Comparison of ENCODE assay signal across 1 cellular context in the genomic region with DNA sequence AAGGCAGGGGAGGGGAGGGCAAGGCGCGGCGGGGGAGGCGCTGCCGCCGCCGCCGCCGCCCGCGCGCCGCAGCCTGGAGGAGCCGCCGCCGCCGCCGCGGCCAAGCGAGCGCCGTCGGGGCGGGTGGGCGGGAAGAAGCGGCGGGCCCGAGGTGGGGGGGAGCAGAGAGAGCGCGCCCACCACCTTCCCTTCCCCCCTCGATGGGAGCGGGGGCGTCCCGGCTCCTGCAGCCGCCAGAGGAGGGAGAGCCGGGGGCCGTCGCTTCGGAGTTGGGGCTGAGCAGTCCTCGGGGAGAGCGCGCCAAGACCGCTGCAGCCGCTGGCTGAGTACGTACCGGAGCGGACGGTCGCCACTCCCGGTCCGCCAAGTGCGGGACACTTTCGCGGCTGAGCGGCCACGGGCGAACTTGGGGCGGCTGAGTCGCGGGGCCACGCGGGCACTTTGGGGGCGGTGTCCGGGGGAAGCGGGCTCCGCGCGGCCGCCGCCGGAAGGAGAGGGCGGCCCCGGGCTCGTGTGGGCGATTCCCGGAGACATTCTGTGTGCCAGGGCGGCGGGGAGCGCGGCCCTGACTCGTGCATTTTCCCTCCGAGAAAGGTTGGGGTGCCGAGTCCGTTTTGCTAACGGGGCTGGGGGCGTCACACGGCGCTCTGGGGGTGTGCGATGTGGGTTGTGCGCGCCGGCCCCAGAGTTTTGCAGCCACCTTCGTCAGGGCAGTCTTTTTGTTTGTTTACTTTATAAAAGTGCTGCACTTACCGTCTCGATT.
TF ChIP-seq lines count a peak whose summit lies in the region.

A gene with protein sequence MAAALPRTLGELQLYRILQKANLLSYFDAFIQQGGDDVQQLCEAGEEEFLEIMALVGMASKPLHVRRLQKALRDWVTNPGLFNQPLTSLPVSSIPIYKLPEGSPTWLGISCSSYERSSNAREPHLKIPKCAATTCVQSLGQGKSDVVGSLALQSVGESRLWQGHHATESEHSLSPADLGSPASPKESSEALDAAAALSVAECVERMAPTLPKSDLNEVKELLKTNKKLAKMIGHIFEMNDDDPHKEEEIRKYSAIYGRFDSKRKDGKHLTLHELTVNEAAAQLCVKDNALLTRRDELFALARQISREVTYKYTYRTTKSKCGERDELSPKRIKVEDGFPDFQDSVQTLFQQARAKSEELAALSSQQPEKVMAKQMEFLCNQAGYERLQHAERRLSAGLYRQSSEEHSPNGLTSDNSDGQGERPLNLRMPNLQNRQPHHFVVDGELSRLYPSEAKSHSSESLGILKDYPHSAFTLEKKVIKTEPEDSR (plus strand): TSS at position 49 of the 763 bp plus-strand sequence. CDS start 10,094 bp downstream, outside the sequence.

TF ChIP-seq in HepG2, 621 proteins besides CTCF, POLR2A, EP300 and RAD21 (continued from another document and continues in another):
- TF ChIP-seq MTF1 (CRISPR knock-in tag; IDR thresholded peaks at IDR 0.05) = 0 out of 2 replicates have a peak, but pooled peaks have one; percentile 22
- TF ChIP-seq KLF9 (CRISPR knock-in tag; IDR thresholded peaks at IDR 0.05; ENCODE audit: low read depth) = no peak
- TF ChIP-seq ZBTB42 (CRISPR knock-in tag; IDR thresholded peaks at IDR 0.05) = no peak
- TF ChIP-seq FOXA1 (IDR thresholded peaks at IDR 0.05) = no peak
- TF ChIP-seq FOXA1 (CRISPR knock-in tag; IDR thresholded peaks at IDR 0.05) = no peak
- no peak for TF ChIP-seq NCOA1 (CRISPR knock-in tag; IDR thresholded peaks at IDR 0.05)
- TF ChIP-seq SYNCRIP (IDR thresholded peaks at IDR 0.05; ENCODE audit: insufficient read depth, low read depth, low read length) = no peak
- TF ChIP-seq, protein P1, sequence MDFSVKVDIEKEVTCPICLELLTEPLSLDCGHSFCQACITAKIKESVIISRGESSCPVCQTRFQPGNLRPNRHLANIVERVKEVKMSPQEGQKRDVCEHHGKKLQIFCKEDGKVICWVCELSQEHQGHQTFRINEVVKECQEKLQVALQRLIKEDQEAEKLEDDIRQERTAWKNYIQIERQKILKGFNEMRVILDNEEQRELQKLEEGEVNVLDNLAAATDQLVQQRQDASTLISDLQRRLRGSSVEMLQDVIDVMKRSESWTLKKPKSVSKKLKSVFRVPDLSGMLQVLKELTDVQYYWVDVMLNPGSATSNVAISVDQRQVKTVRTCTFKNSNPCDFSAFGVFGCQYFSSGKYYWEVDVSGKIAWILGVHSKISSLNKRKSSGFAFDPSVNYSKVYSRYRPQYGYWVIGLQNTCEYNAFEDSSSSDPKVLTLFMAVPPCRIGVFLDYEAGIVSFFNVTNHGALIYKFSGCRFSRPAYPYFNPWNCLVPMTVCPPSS (IDR thresholded peaks at IDR 0.05) = no peak
- TF ChIP-seq, protein P2, sequence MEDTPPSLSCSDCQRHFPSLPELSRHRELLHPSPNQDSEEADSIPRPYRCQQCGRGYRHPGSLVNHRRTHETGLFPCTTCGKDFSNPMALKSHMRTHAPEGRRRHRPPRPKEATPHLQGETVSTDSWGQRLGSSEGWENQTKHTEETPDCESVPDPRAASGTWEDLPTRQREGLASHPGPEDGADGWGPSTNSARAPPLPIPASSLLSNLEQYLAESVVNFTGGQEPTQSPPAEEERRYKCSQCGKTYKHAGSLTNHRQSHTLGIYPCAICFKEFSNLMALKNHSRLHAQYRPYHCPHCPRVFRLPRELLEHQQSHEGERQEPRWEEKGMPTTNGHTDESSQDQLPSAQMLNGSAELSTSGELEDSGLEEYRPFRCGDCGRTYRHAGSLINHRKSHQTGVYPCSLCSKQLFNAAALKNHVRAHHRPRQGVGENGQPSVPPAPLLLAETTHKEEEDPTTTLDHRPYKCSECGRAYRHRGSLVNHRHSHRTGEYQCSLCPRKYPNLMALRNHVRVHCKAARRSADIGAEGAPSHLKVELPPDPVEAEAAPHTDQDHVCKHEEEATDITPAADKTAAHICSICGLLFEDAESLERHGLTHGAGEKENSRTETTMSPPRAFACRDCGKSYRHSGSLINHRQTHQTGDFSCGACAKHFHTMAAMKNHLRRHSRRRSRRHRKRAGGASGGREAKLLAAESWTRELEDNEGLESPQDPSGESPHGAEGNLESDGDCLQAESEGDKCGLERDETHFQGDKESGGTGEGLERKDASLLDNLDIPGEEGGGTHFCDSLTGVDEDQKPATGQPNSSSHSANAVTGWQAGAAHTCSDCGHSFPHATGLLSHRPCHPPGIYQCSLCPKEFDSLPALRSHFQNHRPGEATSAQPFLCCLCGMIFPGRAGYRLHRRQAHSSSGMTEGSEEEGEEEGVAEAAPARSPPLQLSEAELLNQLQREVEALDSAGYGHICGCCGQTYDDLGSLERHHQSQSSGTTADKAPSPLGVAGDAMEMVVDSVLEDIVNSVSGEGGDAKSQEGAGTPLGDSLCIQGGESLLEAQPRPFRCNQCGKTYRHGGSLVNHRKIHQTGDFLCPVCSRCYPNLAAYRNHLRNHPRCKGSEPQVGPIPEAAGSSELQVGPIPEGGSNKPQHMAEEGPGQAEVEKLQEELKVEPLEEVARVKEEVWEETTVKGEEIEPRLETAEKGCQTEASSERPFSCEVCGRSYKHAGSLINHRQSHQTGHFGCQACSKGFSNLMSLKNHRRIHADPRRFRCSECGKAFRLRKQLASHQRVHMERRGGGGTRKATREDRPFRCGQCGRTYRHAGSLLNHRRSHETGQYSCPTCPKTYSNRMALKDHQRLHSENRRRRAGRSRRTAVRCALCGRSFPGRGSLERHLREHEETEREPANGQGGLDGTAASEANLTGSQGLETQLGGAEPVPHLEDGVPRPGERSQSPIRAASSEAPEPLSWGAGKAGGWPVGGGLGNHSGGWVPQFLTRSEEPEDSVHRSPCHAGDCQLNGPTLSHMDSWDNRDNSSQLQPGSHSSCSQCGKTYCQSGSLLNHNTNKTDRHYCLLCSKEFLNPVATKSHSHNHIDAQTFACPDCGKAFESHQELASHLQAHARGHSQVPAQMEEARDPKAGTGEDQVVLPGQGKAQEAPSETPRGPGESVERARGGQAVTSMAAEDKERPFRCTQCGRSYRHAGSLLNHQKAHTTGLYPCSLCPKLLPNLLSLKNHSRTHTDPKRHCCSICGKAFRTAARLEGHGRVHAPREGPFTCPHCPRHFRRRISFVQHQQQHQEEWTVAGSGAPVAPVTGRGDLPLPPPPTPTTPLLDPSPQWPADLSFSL (CRISPR knock-in tag; IDR thresholded peaks at IDR 0.05) = no peak
- TF ChIP-seq GZF1 (CRISPR knock-in tag; IDR thresholded peaks at IDR 0.05) = no peak
- TF ChIP-seq, protein P3, sequence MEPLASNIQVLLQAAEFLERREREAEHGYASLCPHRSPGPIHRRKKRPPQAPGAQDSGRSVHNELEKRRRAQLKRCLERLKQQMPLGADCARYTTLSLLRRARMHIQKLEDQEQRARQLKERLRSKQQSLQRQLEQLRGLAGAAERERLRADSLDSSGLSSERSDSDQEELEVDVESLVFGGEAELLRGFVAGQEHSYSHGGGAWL (CRISPR knock-in tag; IDR thresholded peaks at IDR 0.05) = peak; percentile 74
- TF ChIP-seq EED (CRISPR knock-in tag; IDR thresholded peaks at IDR 0.05) = no peak
- TF ChIP-seq ZNF296 (CRISPR knock-in tag; conservative IDR thresholded peaks at IDR 0.05) = no peak
- TF ChIP-seq BORCS8-MEF2B (CRISPR knock-in tag; IDR thresholded peaks at IDR 0.05) = no peak
- no peak for TF ChIP-seq ZFP1 (CRISPR knock-in tag; IDR thresholded peaks at IDR 0.05)
- no peak for TF ChIP-seq ZKSCAN1 (IDR thresholded peaks at IDR 0.05; ENCODE audit: low read length)
- no peak for TF ChIP-seq ZSCAN12 (CRISPR knock-in tag; IDR thresholded peaks at IDR 0.05)
- no peak for TF ChIP-seq REL (CRISPR knock-in tag; conservative IDR thresholded peaks at IDR 0.05)
- TF ChIP-seq, protein P4, sequence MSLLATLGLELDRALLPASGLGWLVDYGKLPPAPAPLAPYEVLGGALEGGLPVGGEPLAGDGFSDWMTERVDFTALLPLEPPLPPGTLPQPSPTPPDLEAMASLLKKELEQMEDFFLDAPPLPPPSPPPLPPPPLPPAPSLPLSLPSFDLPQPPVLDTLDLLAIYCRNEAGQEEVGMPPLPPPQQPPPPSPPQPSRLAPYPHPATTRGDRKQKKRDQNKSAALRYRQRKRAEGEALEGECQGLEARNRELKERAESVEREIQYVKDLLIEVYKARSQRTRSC (CRISPR knock-in tag; IDR thresholded peaks at IDR 0.05; ENCODE audit: low read depth) = no peak
- no peak for TF ChIP-seq CBX2 (IDR thresholded peaks at IDR 0.05; ENCODE audit: low read depth, low read length)
- TF ChIP-seq CBX2 (CRISPR knock-in tag; IDR thresholded peaks at IDR 0.05; ENCODE audit: low read depth) = peak; percentile 35; the same call in 1 of the 2 replicates
- TF ChIP-seq ZNF225 (CRISPR knock-in tag; IDR thresholded peaks at IDR 0.05) = peak; percentile 67; the same call in 1 of the 2 replicates
- TF ChIP-seq ZNF256 (CRISPR knock-in tag; conservative IDR thresholded peaks at IDR 0.05) = no peak
- no peak for TF ChIP-seq ZNF562 (CRISPR knock-in tag; IDR thresholded peaks at IDR 0.05; ENCODE audit: borderline replicate concordance)
- no peak for TF ChIP-seq RARA (CRISPR knock-in tag; IDR thresholded peaks at IDR 0.05)
- TF ChIP-seq, protein P5, sequence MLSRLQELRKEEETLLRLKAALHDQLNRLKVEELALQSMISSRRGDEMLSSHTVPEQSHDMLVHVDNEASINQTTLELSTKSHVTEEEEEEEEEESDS (CRISPR knock-in tag; IDR thresholded peaks at IDR 0.05; ENCODE audit: borderline replicate concordance) = no peak
- no peak for TF ChIP-seq NR2F2 (IDR thresholded peaks at IDR 0.05; ENCODE audit: borderline replicate concordance, low read depth)
- TF ChIP-seq ZNF121 (CRISPR knock-in tag; IDR thresholded peaks at IDR 0.05) = no peak; the same call in 1 of the 2 replicates
- peak; percentile 52; the same call in 1 of the 2 replicates for TF ChIP-seq ZNF563 (CRISPR knock-in tag; IDR thresholded peaks at IDR 0.05)
- TF ChIP-seq, protein P6, sequence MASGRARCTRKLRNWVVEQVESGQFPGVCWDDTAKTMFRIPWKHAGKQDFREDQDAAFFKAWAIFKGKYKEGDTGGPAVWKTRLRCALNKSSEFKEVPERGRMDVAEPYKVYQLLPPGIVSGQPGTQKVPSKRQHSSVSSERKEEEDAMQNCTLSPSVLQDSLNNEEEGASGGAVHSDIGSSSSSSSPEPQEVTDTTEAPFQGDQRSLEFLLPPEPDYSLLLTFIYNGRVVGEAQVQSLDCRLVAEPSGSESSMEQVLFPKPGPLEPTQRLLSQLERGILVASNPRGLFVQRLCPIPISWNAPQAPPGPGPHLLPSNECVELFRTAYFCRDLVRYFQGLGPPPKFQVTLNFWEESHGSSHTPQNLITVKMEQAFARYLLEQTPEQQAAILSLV (CRISPR knock-in tag; IDR thresholded peaks at IDR 0.05; ENCODE audit: borderline replicate concordance) = peak; percentile 66; the same call in 1 of the 2 replicates
- TF ChIP-seq ZNF33B (CRISPR knock-in tag; IDR thresholded peaks at IDR 0.05) = no peak
- no peak for TF ChIP-seq JUNB (CRISPR knock-in tag; IDR thresholded peaks at IDR 0.05; ENCODE audit: borderline replicate concordance)
- no peak for TF ChIP-seq MIER3 (CRISPR knock-in tag; IDR thresholded peaks at IDR 0.05; ENCODE audit: borderline replicate concordance)
- no peak for TF ChIP-seq ZSCAN29 (CRISPR knock-in tag; conservative IDR thresholded peaks at IDR 0.05)
- TF ChIP-seq RFX3 (CRISPR knock-in tag; IDR thresholded peaks at IDR 0.05) = no peak
- no peak for TF ChIP-seq HNRNPUL1 (IDR thresholded peaks at IDR 0.05; ENCODE audit: low read depth, low read length)
- TF ChIP-seq ZNF761 (CRISPR knock-in tag; conservative IDR thresholded peaks at IDR 0.05) = peak; percentile 49; the same call in 1 of the 2 replicates
- TF ChIP-seq, protein P7, sequence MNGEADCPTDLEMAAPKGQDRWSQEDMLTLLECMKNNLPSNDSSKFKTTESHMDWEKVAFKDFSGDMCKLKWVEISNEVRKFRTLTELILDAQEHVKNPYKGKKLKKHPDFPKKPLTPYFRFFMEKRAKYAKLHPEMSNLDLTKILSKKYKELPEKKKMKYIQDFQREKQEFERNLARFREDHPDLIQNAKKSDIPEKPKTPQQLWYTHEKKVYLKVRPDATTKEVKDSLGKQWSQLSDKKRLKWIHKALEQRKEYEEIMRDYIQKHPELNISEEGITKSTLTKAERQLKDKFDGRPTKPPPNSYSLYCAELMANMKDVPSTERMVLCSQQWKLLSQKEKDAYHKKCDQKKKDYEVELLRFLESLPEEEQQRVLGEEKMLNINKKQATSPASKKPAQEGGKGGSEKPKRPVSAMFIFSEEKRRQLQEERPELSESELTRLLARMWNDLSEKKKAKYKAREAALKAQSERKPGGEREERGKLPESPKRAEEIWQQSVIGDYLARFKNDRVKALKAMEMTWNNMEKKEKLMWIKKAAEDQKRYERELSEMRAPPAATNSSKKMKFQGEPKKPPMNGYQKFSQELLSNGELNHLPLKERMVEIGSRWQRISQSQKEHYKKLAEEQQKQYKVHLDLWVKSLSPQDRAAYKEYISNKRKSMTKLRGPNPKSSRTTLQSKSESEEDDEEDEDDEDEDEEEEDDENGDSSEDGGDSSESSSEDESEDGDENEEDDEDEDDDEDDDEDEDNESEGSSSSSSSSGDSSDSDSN (CRISPR knock-in tag; IDR thresholded peaks at IDR 0.05) = peak; percentile 94
- no peak for TF ChIP-seq POLR2G (IDR thresholded peaks at IDR 0.05; ENCODE audit: low read depth, low read length)
- peak; percentile 36; the same call in 1 of the 2 replicates for TF ChIP-seq ZNF768 (CRISPR knock-in tag; IDR thresholded peaks at IDR 0.05)
- TF ChIP-seq, protein P8, sequence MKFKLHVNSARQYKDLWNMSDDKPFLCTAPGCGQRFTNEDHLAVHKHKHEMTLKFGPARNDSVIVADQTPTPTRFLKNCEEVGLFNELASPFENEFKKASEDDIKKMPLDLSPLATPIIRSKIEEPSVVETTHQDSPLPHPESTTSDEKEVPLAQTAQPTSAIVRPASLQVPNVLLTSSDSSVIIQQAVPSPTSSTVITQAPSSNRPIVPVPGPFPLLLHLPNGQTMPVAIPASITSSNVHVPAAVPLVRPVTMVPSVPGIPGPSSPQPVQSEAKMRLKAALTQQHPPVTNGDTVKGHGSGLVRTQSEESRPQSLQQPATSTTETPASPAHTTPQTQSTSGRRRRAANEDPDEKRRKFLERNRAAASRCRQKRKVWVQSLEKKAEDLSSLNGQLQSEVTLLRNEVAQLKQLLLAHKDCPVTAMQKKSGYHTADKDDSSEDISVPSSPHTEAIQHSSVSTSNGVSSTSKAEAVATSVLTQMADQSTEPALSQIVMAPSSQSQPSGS (CRISPR knock-in tag; IDR thresholded peaks at IDR 0.05) = no peak
- TF ChIP-seq ZNF34 (CRISPR knock-in tag; IDR thresholded peaks at IDR 0.05; ENCODE audit: borderline replicate concordance) = no peak
